8 cellular contexts compared by ENCODE assay signal in genomic region chrX:72245461-72246089, GRCh38. TPM values are rescaled to one million over a fixed set of nuclear protein-coding genes. Genes with fewer than 3 reads are reported as not detected.
DNase-seq lines count a peak whose midpoint lies in the region; ATAC-seq and TF ChIP-seq lines count a peak whose summit lies in the region.

No MANE protein-coding gene starts in this region.

- POLR2A ChIA-PET in T-cell (lab: Charles Lee), result no interaction called here

- H3K4me1 Mint-ChIP-seq in T-cell (no peaks in the 10 kb centered on the region), brain (peaks cover 13% of the 10 kb centered on the region)

- no peaks in the 10 kb centered on the region for H3K27me3 Mint-ChIP-seq in T-cell
- H3K27me3 Mint-ChIP-seq in brain, result peaks cover 5% of the 10 kb centered on the region

- H2AFZ ChIP-seq in MM.1S (ENCODE audit: low read length), result no peak overlapping the region

- H3K27ac ChIP-seq in MM.1S (ENCODE audit: low read length), result no peak overlapping the region

- CTCF ChIA-PET in T-cell (lab: Charles Lee), result interaction anchor here (0.7 to 1.5 kb wide), 4 partner anchors 23 to 295 kb away, joined by 3 to 6 read pairs (median 4); partner anchors contain the start of gene RPS4X (in 1 of the 2)

- no peak overlapping the region for H3K4me2 ChIP-seq in MM.1S (ENCODE audit: low read depth, low read length)

- H3K27ac Mint-ChIP-seq in T-cell (no peak overlapping the region), brain (no peak overlapping the region)

- H3K9ac ChIP-seq in MM.1S (ENCODE audit: low read length), result no peak overlapping the region

- DNase-seq in activated CD4-positive, alpha-beta T cell treated with anti-CD3 and anti-CD28 coated beads for 24 hours (ENCODE audit: low read depth in 2 of 2), result peak; percentile 19 to 27
- no peak for DNase-seq in activated CD4-positive, alpha-beta T cell treated with anti-CD3 and anti-CD28 coated beads for 1 hour
- DNase-seq in MM.1S, result peak; percentile 23
- peak in 18 of 34 experiments; percentile 4 to 49 (median 19) for DNase-seq in T-cell
- DNase-seq in inferior parietal cortex (ENCODE audit: extremely low spot score), result peak; percentile 44
- peak; percentile 16 to 20 for DNase-seq in stimulated activated CD4-positive, alpha-beta T cell treated with anti-CD3 and anti-CD28 coated beads, Interleukin-4, amount 100 ng/mL, for 4 hours

- no peaks in the 10 kb centered on the region for H3K36me3 ChIP-seq in MM.1S (replicated peaks; ENCODE audit: insufficient read depth, low read length)

- H3K9me3 Mint-ChIP-seq in T-cell (no peaks in the 10 kb centered on the region), brain (peaks cover 0 to 10% (median 0%) of the 10 kb centered on the region in 5 experiments)

- H3K4me3 Mint-ChIP-seq in T-cell, result no peak overlapping the region
- H3K4me3 Mint-ChIP-seq in brain, result no peak overlapping the region

- no peak overlapping the region for H3K4me3 ChIP-seq in MM.1S (ENCODE audit: low read length)

- H3F3A ChIP-seq in MM.1S (ENCODE audit: insufficient read depth, low read length), result no peaks in the 10 kb centered on the region

- peak in 3 of 4 experiments; percentile 34 to 53 (median 52) for ATAC-seq in T-cell (replicated peaks in 1 of 4)
- ATAC-seq in GM19328 (IDR thresholded peaks at IDR 0.05; ENCODE audit: unreplicated experiment), result no peak

- H4K20me1 ChIP-seq in MM.1S (ENCODE audit: insufficient read depth, low read length), result no peaks in the 10 kb centered on the region

- no peaks in the 10 kb centered on the region for H3K9me3 ChIP-seq in MM.1S (replicated peaks; ENCODE audit: insufficient read depth, low read length)

- TF ChIP-seq CTCF in MM.1S (IDR thresholded peaks at IDR 0.05; ENCODE audit: low read length) (peak; percentile 81), brain (conservative IDR thresholded peaks at IDR 0.05) (peak; percentile 54 to 64)

- H3K4me1 ChIP-seq in MM.1S (ENCODE audit: low read length), result no peaks in the 10 kb centered on the region

- no peaks in the 10 kb centered on the region for H3K79me2 ChIP-seq in MM.1S (ENCODE audit: low read length)

- H3K36me3 Mint-ChIP-seq in T-cell, result no peaks in the 10 kb centered on the region
- H3K36me3 Mint-ChIP-seq in brain, result no peaks in the 10 kb centered on the region

- no peaks in the 10 kb centered on the region for H3K9me2 ChIP-seq in MM.1S (replicated peaks; ENCODE audit: insufficient read depth, low read length)

- H3K27me3 ChIP-seq in MM.1S (replicated peaks; ENCODE audit: insufficient read depth, low read length), result no peaks in the 10 kb centered on the region

RNA-seq across cellular contexts. Expression of gene ERCC6L, which starts 6.7 kb away (rescaled TPM):
- 1 to 10 TPM in 1 of 5 donors, under 1 TPM in 4; 0.07 to 1.1 (median 0.30) TPM for total RNA-seq in T-cell
- 2.4 TPM for polyA plus RNA-seq in brain (ENCODE audit: insufficient read depth, low read depth, low replicate concordance)

RNA-seq across cellular contexts. Expression of gene RPS4X, which starts 31.5 kb away (rescaled TPM):
- 1,000 to 10,000 TPM; 1,254 to 2,149 (median 1,425) TPM for total RNA-seq in T-cell
- 1,997 TPM for polyA plus RNA-seq in brain (ENCODE audit: insufficient read depth, low read depth, low replicate concordance)
